In the genomic region with DNA sequence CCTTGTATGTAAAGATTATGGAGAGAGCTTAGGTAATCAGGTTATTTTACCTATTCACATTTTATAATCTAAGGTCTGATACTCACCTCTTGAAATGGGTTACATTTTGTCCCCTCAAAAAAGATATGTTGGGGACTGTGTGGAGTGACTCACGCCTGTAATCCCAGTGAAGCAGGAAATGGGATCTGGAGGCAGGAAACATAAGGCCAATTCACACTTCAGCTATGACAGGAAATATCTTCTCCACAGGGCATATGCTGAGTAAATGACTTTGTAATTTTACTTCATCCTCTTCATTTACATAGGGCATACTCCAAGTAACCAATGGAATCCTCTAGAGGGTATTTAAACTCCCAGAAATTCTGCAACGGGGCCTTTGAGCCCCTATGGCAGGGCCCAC, we compare ENCODE assay signal across 18 cellular contexts.
"Had no signal": no experiment of that assay in that cellular context is flagged by ENCODE, and none has a peak within 500 bp of the region (broad histone marks: within the 10 kb centered on the region; RNA-seq: fewer than 3 reads in every experiment).

No MANE protein-coding gene starts in this region.

- H3K36me3 ChIP-seq: esophagus muscularis mucosa, tibial nerve, vagina had no signal

- H3K9me3 ChIP-seq: esophagus muscularis mucosa, psoas muscle, tibial nerve, vagina had no signal

- H3K4me3 ChIP-seq: dorsolateral prefrontal cortex, esophagus muscularis mucosa, psoas muscle, tibial nerve, vagina had no signal

- DNase-seq: activated CD4-positive, alpha-beta T cell treated with anti-CD3 and anti-CD28 coated beads, Interleukin-2, amount 50 U/mL, for 4 hours; activated CD4-positive, CD25-positive, alpha-beta regulatory T cell treated with anti-CD3 and anti-CD28 coated beads, Interleukin-2, amount 50 U/mL, for 72 hours; activated CD8-positive, alpha-beta memory T cell treated with anti-CD3 and anti-CD28 coated beads, Interleukin-2, amount 10 ng/mL, durations not matched to agents 7 days and 5 days; activated effector memory CD4-positive, alpha-beta T cell treated with Interleukin-2 at 50 U/mL for 16 hours; activated T-cell treated with anti-CD3 and anti-CD28 coated beads, Interleukin-2, amount 50 U/mL, for 24 hours; amniotic stem cell; dorsolateral prefrontal cortex; head of caudate nucleus; nephron progenitor cell; psoas muscle; stimulated activated CD4-positive, alpha-beta T cell treated with anti-CD3 and anti-CD28 coated beads, Interleukin-2, amount 100 ng/mL, for 24 hours; stimulated activated naive B cell treated with anti-CD40 and anti-IgM and Interleukin-4, amounts not matched to agents 10 μg/mL and 1 μg/mL and 100 μg/mL, for 72 hours had no signal

- FAIRE-seq: islet of Langerhans had no signal

- ATAC-seq: activated CD8-positive, alpha-beta memory T cell treated with anti-CD3 and anti-CD28 coated beads, Interleukin-2, amount 10 ng/mL, durations not matched to agents 7 days and 5 days; left lobe of liver; psoas muscle; sciatic nerve; stimulated activated naive B cell treated with anti-CD40 and anti-IgM and Interleukin-4, amounts not matched to agents 10 μg/mL and 1 μg/mL and 100 μg/mL, for 72 hours had no signal

- H3K4me1 ChIP-seq: esophagus muscularis mucosa, psoas muscle, tibial nerve, vagina had no signal

- H3K27ac ChIP-seq: dorsolateral prefrontal cortex, esophagus muscularis mucosa, psoas muscle, tibial nerve, vagina had no signal

- H3K27me3 ChIP-seq: esophagus muscularis mucosa, tibial nerve, vagina had no signal
